1 cellular context compared by ENCODE assay signal in genomic region chr6:137471497-137471896, GRCh38.
TF ChIP-seq lines count a peak whose summit lies in the region.

No MANE protein-coding gene starts in this region.

TF ChIP-seq in GM23338, 12 proteins besides CTCF, POLR2A, EP300 and RAD21 (continued from another document):
- TF ChIP-seq ZNF462 (CRISPR knock-in tag; IDR thresholded peaks at IDR 0.05) (no peak), NANOG (IDR thresholded peaks at IDR 0.05; ENCODE audit: borderline replicate concordance) (no peak), ZNF331 (CRISPR knock-in tag; IDR thresholded peaks at IDR 0.05; ENCODE audit: low read depth) (no peak), CREB1 (CRISPR knock-in tag; IDR thresholded peaks at IDR 0.05; ENCODE audit: low read depth) (no peak), ZNF114 (CRISPR knock-in tag; IDR thresholded peaks at IDR 0.05) (no peak), STAT1 (IDR thresholded peaks at IDR 0.05; ENCODE audit: unreplicated experiment) (no peak), REST (IDR thresholded peaks at IDR 0.05; ENCODE audit: unreplicated experiment) (no peak)
